20 cellular contexts compared by ENCODE assay signal in genomic region chr4:169160825-169161224, GRCh38.
DNase-seq lines count a peak whose midpoint lies in the region; ATAC-seq, FAIRE-seq and TF ChIP-seq lines count a peak whose summit lies in the region.
"Had no signal": no experiment of that assay in that cellular context is flagged by ENCODE, and none has a peak within 500 bp of the region (broad histone marks: within the 10 kb centered on the region; RNA-seq: fewer than 3 reads in every experiment).

No MANE protein-coding gene starts in this region.

- H3K9me3 ChIP-seq in A673 (ENCODE audit: low read depth, low read length, poor library complexity, severe bottlenecking) (no peaks in the 10 kb centered on the region), MG63 (no peaks in the 10 kb centered on the region), endothelial cell of umbilical vein (replicated peaks; ENCODE audit: control insufficient read depth, insufficient read depth, low read length) (no peaks in the 10 kb centered on the region)
- H3K9me3 ChIP-seq: ascending aorta had no signal

- ATAC-seq in GM21515 (IDR thresholded peaks at IDR 0.05; ENCODE audit: unreplicated experiment) = no peak
- no peak for ATAC-seq in HG02610 (IDR thresholded peaks at IDR 0.05; ENCODE audit: unreplicated experiment)
- ATAC-seq: effector memory CD8-positive, alpha-beta T cell; left lobe of liver; natural killer cell treated with Interleukin-12 subunit alpha and Interleukin-12 subunit beta and Interleukin-15 and Interleukin-18, amount 100 ng/mL, for 72 hours had no signal

- CTCF ChIA-PET in A673 (lab: Charles Lee) = no interaction called here
- CTCF ChIA-PET in endothelial cell of umbilical vein (lab: Charles Lee) = interaction anchor here (1.0 to 1.9 kb wide), 5 partner anchors 10 to 108 kb away, joined by 3 to 5 read pairs (median 4); no protein-coding TSS in a partner anchor

- DNase-seq in A673 (ENCODE audit: low spot score) (no peak), MG63 (peak; percentile 75), endothelial cell of umbilical vein (ENCODE audit: low read depth, low spot score) (no peak), nephron progenitor cell (peak; percentile 11), SW480 (ENCODE audit: low spot score) (no peak), HT-29 (ENCODE audit: low spot score) (no peak)
- DNase-seq: ACHN; activated CD4-positive, alpha-beta memory T cell treated with anti-CD3 and anti-CD28 coated beads for 36 hours; effector memory CD8-positive, alpha-beta T cell; H7; NCI-H187; NCI-H526 treated with DMSO at 0.1 percent for 48 hours; substantia nigra; T-helper 9 cell had no signal

- no peaks in the 10 kb centered on the region for H3K27me3 Mint-ChIP-seq in nephron progenitor cell (ENCODE audit: low read depth, poor library complexity)

- H3K27ac Mint-ChIP-seq in nephron progenitor cell = peak overlapping the region; percentile 53
- H3K27ac Mint-ChIP-seq: activated CD4-positive, alpha-beta memory T cell treated with anti-CD3 and anti-CD28 coated beads for 36 hours; effector memory CD8-positive, alpha-beta T cell; natural killer cell treated with Interleukin-12 subunit alpha and Interleukin-12 subunit beta and Interleukin-15 and Interleukin-18, amount 100 ng/mL, for 72 hours had no signal

- no peak for TF ChIP-seq POLR2A in endothelial cell of umbilical vein (IDR thresholded peaks at IDR 0.05; ENCODE audit: low read depth, low read length)

- FAIRE-seq in endothelial cell of umbilical vein (lab: Jason Lieb, UNC) = no peak

- H3K36me3 Mint-ChIP-seq in nephron progenitor cell (ENCODE audit: low read depth) = peaks cover 12% of the 10 kb centered on the region
- H3K36me3 Mint-ChIP-seq: activated CD4-positive, alpha-beta memory T cell treated with anti-CD3 and anti-CD28 coated beads for 36 hours; natural killer cell treated with Interleukin-12 subunit alpha and Interleukin-12 subunit beta and Interleukin-15 and Interleukin-18, amount 100 ng/mL, for 72 hours had no signal

- no peaks in the 10 kb centered on the region for H3K27me3 ChIP-seq in A673 (replicated peaks; ENCODE audit: insufficient read depth, low read depth, low read length, poor library complexity)
- no peaks in the 10 kb centered on the region for H3K27me3 ChIP-seq in MG63
- no peaks in the 10 kb centered on the region for H3K27me3 ChIP-seq in endothelial cell of umbilical vein (ENCODE audit: control insufficient read depth in 2 of 2, insufficient read depth in 2 of 2, low read length in 2 of 2)
- H3K27me3 ChIP-seq: ascending aorta had no signal

- TF ChIP-seq CTCF in A673 (conservative IDR thresholded peaks at IDR 0.05; ENCODE audit: low read depth, low read length) (no peak), endothelial cell of umbilical vein (IDR thresholded peaks at IDR 0.05; ENCODE audit: extremely low read depth in 1 of 2, insufficient read depth in 1 of 2, low read depth in 1 of 2, low read length in 2 of 2) (no peak), nephron progenitor cell (IDR thresholded peaks at IDR 0.05) (no peak)

- H3K4me1 Mint-ChIP-seq in nephron progenitor cell = peaks cover 77% of the 10 kb centered on the region

- H3K36me3 ChIP-seq in A673 (ENCODE audit: insufficient read depth, low read length, poor library complexity, severe bottlenecking) (no peaks in the 10 kb centered on the region), MG63 (peaks cover 5% of the 10 kb centered on the region), endothelial cell of umbilical vein (ENCODE audit: control insufficient read depth in 2 of 2, extremely low read depth in 1 of 2, insufficient read depth in 2 of 2, low read length in 2 of 2) (peaks cover 2% of the 10 kb centered on the region in 2 experiments)
- H3K36me3 ChIP-seq: ascending aorta had no signal

- intact Hi-C loops in A673 (cut with micrococcal nuclease; ENCODE audit: unreplicated experiment) (no loop called here), endothelial cell of umbilical vein (cut with micrococcal nuclease) (no loop called here)

- H3K9me3 Mint-ChIP-seq in nephron progenitor cell = no peaks in the 10 kb centered on the region
- H3K9me3 Mint-ChIP-seq: activated CD4-positive, alpha-beta memory T cell treated with anti-CD3 and anti-CD28 coated beads for 36 hours; effector memory CD8-positive, alpha-beta T cell; natural killer cell treated with Interleukin-12 subunit alpha and Interleukin-12 subunit beta and Interleukin-15 and Interleukin-18, amount 100 ng/mL, for 72 hours had no signal

- no peaks in the 10 kb centered on the region for H4K20me1 ChIP-seq in endothelial cell of umbilical vein (replicated peaks; ENCODE audit: control insufficient read depth, extremely low read depth, insufficient read depth, low read length)

- H3K9ac ChIP-seq in endothelial cell of umbilical vein (replicated peaks; ENCODE audit: extremely low read depth, insufficient read depth, low read length) = no peak overlapping the region

- no peaks in the 10 kb centered on the region for H3K9me1 ChIP-seq in endothelial cell of umbilical vein (replicated peaks; ENCODE audit: control insufficient read depth, extremely low read depth, insufficient read depth, low read length)

- H3K4me3 ChIP-seq in A673 (ENCODE audit: low read depth, low read length, poor library complexity, severe bottlenecking) = no peak overlapping the region
- no peak overlapping the region for H3K4me3 ChIP-seq in MG63
- H3K4me3 ChIP-seq in endothelial cell of umbilical vein (replicated peaks in 1 of 3; ENCODE audit: insufficient read depth in 1 of 3, low read depth in 1 of 3, low read length in 3 of 3) = no peak overlapping the region
- H3K4me3 ChIP-seq: ascending aorta had no signal

- no peak overlapping the region for H3K4me2 ChIP-seq in endothelial cell of umbilical vein (ENCODE audit: insufficient read depth, low read length)

- H3K27ac ChIP-seq in A673 (ENCODE audit: low read depth, low read length, poor library complexity, severe bottlenecking) (peak overlapping the region; percentile 15), endothelial cell of umbilical vein (ENCODE audit: insufficient read depth, low read depth, low read length) (peak overlapping the region; percentile 9)
- H3K27ac ChIP-seq: ascending aorta, RWPE1 had no signal

- dilution Hi-C loops in endothelial cell of umbilical vein (cut with MboI; ENCODE audit: extremely low pct_ligation_motif_present, low sequenced_read_pairs) = no loop called here

- H3K4me1 ChIP-seq in A673 (ENCODE audit: insufficient read depth, low read length, poor library complexity, severe bottlenecking) (peaks cover 20% of the 10 kb centered on the region), endothelial cell of umbilical vein (ENCODE audit: control insufficient read depth, extremely low read depth, insufficient read depth, low read length) (peaks cover 42% of the 10 kb centered on the region)

- no TSS peak for BruUV-seq in A673 (replicated peaks; lab: Mats Ljungman, UMichigan)
- no TSS peak for BruUV-seq in endothelial cell of umbilical vein (replicated peaks; lab: Mats Ljungman, UMichigan)

- H2AFZ ChIP-seq in endothelial cell of umbilical vein (ENCODE audit: low read depth, low read length) = no peak overlapping the region

- H3K79me2 ChIP-seq in endothelial cell of umbilical vein (ENCODE audit: control insufficient read depth, insufficient read depth, low read length) = peaks cover 67% of the 10 kb centered on the region

- no peak overlapping the region for H3K4me3 Mint-ChIP-seq in nephron progenitor cell
- H3K4me3 Mint-ChIP-seq: activated CD4-positive, alpha-beta memory T cell treated with anti-CD3 and anti-CD28 coated beads for 36 hours; effector memory CD8-positive, alpha-beta T cell; natural killer cell treated with Interleukin-12 subunit alpha and Interleukin-12 subunit beta and Interleukin-15 and Interleukin-18, amount 100 ng/mL, for 72 hours had no signal

- POLR2A ChIA-PET in A673 (lab: Charles Lee; ENCODE audit: low non-redundant PET) = no interaction called here
- POLR2A ChIA-PET in endothelial cell of umbilical vein (lab: Charles Lee) = no interaction called here

TF ChIP-seq in endothelial cell of umbilical vein, 7 proteins besides CTCF, POLR2A, EP300 and RAD21:
- TF ChIP-seq MYC (IDR thresholded peaks at IDR 0.05; ENCODE audit: low read depth, low read length) = no peak
- TF ChIP-seq FOS (IDR thresholded peaks at IDR 0.05; ENCODE audit: borderline replicate concordance, insufficient read depth, low read length) = no peak
- TF ChIP-seq JUN (IDR thresholded peaks at IDR 0.05; ENCODE audit: borderline replicate concordance, insufficient read depth, insufficient read length, low read depth) = no peak
- TF ChIP-seq, protein P1, sequence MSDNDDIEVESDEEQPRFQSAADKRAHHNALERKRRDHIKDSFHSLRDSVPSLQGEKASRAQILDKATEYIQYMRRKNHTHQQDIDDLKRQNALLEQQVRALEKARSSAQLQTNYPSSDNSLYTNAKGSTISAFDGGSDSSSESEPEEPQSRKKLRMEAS (IDR thresholded peaks at IDR 0.05; ENCODE audit: insufficient read depth, insufficient read length) = no peak
- no peak for TF ChIP-seq EZH2 (IDR thresholded peaks at IDR 0.05; ENCODE audit: borderline replicate concordance, low read depth, low read length, severe bottlenecking)
- no peak for TF ChIP-seq GATA2 (IDR thresholded peaks at IDR 0.05; ENCODE audit: insufficient read depth, insufficient read length, low read depth, low read length)
- TF ChIP-seq POLR2AphosphoS5 (IDR thresholded peaks at IDR 0.05; ENCODE audit: insufficient read depth, low read depth, low read length) = no peak
TF ChIP-seq in endothelial cell of umbilical vein: peak in this region for 0.

Comparison
In these comparisons a context has a peak if more than half of its experiments do, and no peak if none do; other contexts are left out.
1. DNase-seq: peak in MG63 (single experiment) and nephron progenitor cell (single experiment); none in A673 (single experiment), endothelial cell of umbilical vein (single experiment), SW480 (single experiment) and HT-29 (single experiment).